In the genomic region with DNA sequence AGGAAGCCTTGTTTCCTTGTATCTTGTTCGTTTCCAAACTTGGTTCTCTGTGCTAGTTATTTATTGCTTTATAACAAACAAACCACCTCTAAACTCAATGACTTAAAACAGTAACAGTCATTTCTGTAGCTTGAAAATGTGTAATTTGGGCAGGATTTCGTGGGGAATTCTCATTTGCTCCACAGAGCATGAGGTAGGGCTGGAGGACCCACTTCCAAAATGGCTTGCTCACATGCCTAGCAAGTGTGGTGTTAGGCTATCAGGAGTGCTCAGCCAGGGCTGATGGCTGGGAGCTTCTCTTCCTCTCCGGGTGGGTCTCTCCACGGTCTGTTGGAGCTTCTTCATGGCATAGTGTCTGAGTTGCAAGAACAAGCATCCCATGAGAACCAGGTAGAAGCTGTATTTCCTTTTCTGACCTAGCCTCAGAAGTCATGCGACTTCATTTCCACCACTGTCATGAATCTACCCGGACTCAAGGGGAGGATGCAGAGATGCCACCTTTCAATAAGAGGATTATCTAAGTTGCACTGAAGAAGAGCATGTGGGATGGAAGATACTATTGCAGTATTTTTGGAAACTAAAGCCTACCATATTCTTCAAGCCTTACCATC, we compare ENCODE assay signal across 20 cellular contexts. TPM values are rescaled to one million over a fixed set of nuclear protein-coding genes. Genes with fewer than 3 reads are reported as not detected.
DNase-seq lines count a peak whose midpoint lies in the region; ATAC-seq, FAIRE-seq and TF ChIP-seq lines count a peak whose summit lies in the region.
"Had no signal": no experiment of that assay in that cellular context is flagged by ENCODE, and none has a peak within 500 bp of the region (broad histone marks: within the 10 kb centered on the region; RNA-seq: fewer than 3 reads in every experiment).

No MANE protein-coding gene starts in this region.

- peak; percentile 39 for FAIRE-seq in GM19239 (lab: Jason Lieb, UNC)

- H3K36me3 ChIP-seq in SJCRH30: no peaks in the 10 kb centered on the region
- H3K36me3 ChIP-seq: BE2C, HAP-1 had no signal

- no peaks in the 10 kb centered on the region for H3K4me1 ChIP-seq in SJCRH30

- H3K27me3 ChIP-seq in SJCRH30: no peaks in the 10 kb centered on the region
- H3K27me3 ChIP-seq: BE2C had no signal

- no peak overlapping the region for H3K4me3 ChIP-seq in SJCRH30
- H3K4me3 ChIP-seq: HAP-1 had no signal

- TF ChIP-seq POLR2A in erythroblast (IDR thresholded peaks at IDR 0.05; ENCODE audit: low read length): no peak

- no peak overlapping the region for H3K27ac ChIP-seq in SJCRH30

- H3K9me3 ChIP-seq in SJCRH30 (replicated peaks): no peaks in the 10 kb centered on the region
- H3K9me3 ChIP-seq: BE2C, HAP-1 had no signal

- DNase-seq in GM19239 (ENCODE audit: insufficient read length, low spot score) (no peak), erythroblast (lab: John Stamatoyannopoulos, UW) (peak; percentile 14 to 15), DMS53 treated with DMSO at 0.1 percent for 48 hours (lab: John Stamatoyannopoulos, UW; ENCODE audit: unreplicated experiment) (no peak), SJCRH30 (no peak), NCI-H146 treated with DMSO at 0.1 percent for 48 hours (lab: John Stamatoyannopoulos, UW; ENCODE audit: unreplicated experiment) (no peak)
- DNase-seq: BE2C; CD4-positive, CD25-positive, alpha-beta regulatory T cell; DMS79; KBM-7; NCI-H1092; NCI-H1436; NCI-H1930; NCI-H2227 treated with DMSO at 0.1 percent for 48 hours; NCI-H510A; NK-92 treated with Interleukin-12 subunit alpha and Interleukin-12 subunit beta, amount 100 ng/mL, for 24 hours; SIG-M5 had no signal

- peak; percentile 66 for ATAC-seq in HG02623 (IDR thresholded peaks at IDR 0.05; ENCODE audit: unreplicated experiment)
- ATAC-seq in HG03432 (IDR thresholded peaks at IDR 0.05; ENCODE audit: unreplicated experiment): peak; percentile 61
- ATAC-seq: SK-N-SH treated with all-trans-retinoic acid at 6 μM for 48 hours had no signal

RNA-seq across cellular contexts. Expression of a gene that starts 8.2 kb away (rescaled TPM):
- total RNA-seq in SJCRH30 (2014; rRNA removed; shearing (Covaris generic)): 12.9 and 14.8 TPM in 2 replicates

Comparison
In these comparisons a context has a peak if more than half of its experiments do, and no peak if none do; other contexts are left out.
1. DNase-seq: peak in erythroblast (2 of 2); none in GM19239 (single experiment), DMS53 treated with DMSO at 0.1 percent for 48 hours (single experiment), SJCRH30 (0 of 2) and NCI-H146 treated with DMSO at 0.1 percent for 48 hours (single experiment).